Comparison of ENCODE assay signal across 1 cellular context in the genomic region with DNA sequence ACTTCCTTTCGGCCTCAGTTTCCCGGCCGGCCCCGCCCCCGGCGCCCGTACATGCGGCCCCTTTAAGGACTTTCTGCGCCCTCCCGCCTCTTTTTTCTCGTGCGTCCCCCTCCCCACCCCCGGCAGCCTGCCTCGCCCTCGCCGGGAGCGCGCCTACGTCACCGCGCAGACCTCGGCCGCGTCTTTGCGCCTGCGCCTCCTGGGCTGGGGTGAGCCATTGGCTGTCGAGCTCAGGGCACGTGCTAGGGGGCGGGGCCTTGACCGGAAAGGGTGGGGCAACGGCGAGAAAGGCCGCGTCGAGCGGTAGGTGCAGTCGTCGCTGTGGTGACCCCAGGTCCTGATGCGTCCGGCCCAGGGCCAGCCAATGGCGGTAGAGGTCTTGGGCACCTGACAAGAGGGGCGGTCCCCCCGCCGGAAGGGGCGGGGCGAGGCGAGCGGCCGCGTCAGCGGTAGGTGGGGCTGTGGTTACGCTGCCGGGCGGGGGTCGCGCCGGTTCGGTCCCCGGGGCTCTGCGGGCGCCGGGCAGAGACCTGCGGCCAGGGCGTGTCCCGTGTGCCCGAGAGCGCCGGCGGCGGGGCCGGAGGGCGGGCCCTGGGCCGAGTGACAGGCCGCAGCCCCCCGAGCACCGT.
TF ChIP-seq lines count a peak whose summit lies in the region.

Gene UVSSA, plus strand, starts transcription at position 428 of the 629 bp plus-strand sequence. CDS start 884 bp downstream, outside the sequence.

TF ChIP-seq in K562, 482 proteins besides CTCF, POLR2A, EP300 and RAD21 (continued from another document and continues in another):
- TF ChIP-seq, protein P1, sequence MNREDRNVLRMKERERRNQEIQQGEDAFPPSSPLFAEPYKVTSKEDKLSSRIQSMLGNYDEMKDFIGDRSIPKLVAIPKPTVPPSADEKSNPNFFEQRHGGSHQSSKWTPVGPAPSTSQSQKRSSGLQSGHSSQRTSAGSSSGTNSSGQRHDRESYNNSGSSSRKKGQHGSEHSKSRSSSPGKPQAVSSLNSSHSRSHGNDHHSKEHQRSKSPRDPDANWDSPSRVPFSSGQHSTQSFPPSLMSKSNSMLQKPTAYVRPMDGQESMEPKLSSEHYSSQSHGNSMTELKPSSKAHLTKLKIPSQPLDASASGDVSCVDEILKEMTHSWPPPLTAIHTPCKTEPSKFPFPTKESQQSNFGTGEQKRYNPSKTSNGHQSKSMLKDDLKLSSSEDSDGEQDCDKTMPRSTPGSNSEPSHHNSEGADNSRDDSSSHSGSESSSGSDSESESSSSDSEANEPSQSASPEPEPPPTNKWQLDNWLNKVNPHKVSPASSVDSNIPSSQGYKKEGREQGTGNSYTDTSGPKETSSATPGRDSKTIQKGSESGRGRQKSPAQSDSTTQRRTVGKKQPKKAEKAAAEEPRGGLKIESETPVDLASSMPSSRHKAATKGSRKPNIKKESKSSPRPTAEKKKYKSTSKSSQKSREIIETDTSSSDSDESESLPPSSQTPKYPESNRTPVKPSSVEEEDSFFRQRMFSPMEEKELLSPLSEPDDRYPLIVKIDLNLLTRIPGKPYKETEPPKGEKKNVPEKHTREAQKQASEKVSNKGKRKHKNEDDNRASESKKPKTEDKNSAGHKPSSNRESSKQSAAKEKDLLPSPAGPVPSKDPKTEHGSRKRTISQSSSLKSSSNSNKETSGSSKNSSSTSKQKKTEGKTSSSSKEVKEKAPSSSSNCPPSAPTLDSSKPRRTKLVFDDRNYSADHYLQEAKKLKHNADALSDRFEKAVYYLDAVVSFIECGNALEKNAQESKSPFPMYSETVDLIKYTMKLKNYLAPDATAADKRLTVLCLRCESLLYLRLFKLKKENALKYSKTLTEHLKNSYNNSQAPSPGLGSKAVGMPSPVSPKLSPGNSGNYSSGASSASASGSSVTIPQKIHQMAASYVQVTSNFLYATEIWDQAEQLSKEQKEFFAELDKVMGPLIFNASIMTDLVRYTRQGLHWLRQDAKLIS (CRISPR knock-in tag; IDR thresholded peaks at IDR 0.05) = 0 out of 2 replicates have a peak, but pooled peaks have one; percentile 14
- TF ChIP-seq RBFOX2 (IDR thresholded peaks at IDR 0.05; ENCODE audit: low read depth, low read length) = peak; percentile 76; the same call in 1 of the 2 replicates
- peak; percentile 86; the same call in 1 of the 2 replicates for TF ChIP-seq ESRRA (IDR thresholded peaks at IDR 0.05; ENCODE audit: borderline replicate concordance, low read depth)
- TF ChIP-seq, protein P2, sequence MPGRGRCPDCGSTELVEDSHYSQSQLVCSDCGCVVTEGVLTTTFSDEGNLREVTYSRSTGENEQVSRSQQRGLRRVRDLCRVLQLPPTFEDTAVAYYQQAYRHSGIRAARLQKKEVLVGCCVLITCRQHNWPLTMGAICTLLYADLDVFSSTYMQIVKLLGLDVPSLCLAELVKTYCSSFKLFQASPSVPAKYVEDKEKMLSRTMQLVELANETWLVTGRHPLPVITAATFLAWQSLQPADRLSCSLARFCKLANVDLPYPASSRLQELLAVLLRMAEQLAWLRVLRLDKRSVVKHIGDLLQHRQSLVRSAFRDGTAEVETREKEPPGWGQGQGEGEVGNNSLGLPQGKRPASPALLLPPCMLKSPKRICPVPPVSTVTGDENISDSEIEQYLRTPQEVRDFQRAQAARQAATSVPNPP (IDR thresholded peaks at IDR 0.05; ENCODE audit: borderline replicate concordance, insufficient read depth, insufficient read length) = no peak
- TF ChIP-seq, protein P3, sequence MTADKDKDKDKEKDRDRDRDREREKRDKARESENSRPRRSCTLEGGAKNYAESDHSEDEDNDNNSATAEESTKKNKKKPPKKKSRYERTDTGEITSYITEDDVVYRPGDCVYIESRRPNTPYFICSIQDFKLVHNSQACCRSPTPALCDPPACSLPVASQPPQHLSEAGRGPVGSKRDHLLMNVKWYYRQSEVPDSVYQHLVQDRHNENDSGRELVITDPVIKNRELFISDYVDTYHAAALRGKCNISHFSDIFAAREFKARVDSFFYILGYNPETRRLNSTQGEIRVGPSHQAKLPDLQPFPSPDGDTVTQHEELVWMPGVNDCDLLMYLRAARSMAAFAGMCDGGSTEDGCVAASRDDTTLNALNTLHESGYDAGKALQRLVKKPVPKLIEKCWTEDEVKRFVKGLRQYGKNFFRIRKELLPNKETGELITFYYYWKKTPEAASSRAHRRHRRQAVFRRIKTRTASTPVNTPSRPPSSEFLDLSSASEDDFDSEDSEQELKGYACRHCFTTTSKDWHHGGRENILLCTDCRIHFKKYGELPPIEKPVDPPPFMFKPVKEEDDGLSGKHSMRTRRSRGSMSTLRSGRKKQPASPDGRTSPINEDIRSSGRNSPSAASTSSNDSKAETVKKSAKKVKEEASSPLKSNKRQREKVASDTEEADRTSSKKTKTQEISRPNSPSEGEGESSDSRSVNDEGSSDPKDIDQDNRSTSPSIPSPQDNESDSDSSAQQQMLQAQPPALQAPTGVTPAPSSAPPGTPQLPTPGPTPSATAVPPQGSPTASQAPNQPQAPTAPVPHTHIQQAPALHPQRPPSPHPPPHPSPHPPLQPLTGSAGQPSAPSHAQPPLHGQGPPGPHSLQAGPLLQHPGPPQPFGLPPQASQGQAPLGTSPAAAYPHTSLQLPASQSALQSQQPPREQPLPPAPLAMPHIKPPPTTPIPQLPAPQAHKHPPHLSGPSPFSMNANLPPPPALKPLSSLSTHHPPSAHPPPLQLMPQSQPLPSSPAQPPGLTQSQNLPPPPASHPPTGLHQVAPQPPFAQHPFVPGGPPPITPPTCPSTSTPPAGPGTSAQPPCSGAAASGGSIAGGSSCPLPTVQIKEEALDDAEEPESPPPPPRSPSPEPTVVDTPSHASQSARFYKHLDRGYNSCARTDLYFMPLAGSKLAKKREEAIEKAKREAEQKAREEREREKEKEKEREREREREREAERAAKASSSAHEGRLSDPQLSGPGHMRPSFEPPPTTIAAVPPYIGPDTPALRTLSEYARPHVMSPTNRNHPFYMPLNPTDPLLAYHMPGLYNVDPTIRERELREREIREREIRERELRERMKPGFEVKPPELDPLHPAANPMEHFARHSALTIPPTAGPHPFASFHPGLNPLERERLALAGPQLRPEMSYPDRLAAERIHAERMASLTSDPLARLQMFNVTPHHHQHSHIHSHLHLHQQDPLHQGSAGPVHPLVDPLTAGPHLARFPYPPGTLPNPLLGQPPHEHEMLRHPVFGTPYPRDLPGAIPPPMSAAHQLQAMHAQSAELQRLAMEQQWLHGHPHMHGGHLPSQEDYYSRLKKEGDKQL (CRISPR knock-in tag; IDR thresholded peaks at IDR 0.05; ENCODE audit: borderline replicate concordance) = no peak
- TF ChIP-seq RBM22 (IDR thresholded peaks at IDR 0.05; ENCODE audit: low read depth, low read length, poor library complexity, severe bottlenecking) = no peak
- TF ChIP-seq KLF10 (CRISPR knock-in tag; IDR thresholded peaks at IDR 0.05) = no peak
- TF ChIP-seq NRF1 (conservative IDR thresholded peaks at IDR 0.05 in 1 of 2, IDR thresholded peaks at IDR 0.05 in 1 of 2) = peak; percentile 97
- no peak for TF ChIP-seq NR2C2 (CRISPR knock-in tag; IDR thresholded peaks at IDR 0.05)
- peak; percentile 95 for TF ChIP-seq NR2C2 (tag; IDR thresholded peaks at IDR 0.05)
- 0 out of 2 replicates have a peak, but pooled peaks have one; percentile 23 for TF ChIP-seq CEBPG (CRISPR knock-in tag; IDR thresholded peaks at IDR 0.05)
- no peak for TF ChIP-seq CEBPG (tag; conservative IDR thresholded peaks at IDR 0.05 in 1 of 2, IDR thresholded peaks at IDR 0.05 in 1 of 2)
- peak; percentile 89 for TF ChIP-seq ZBTB40 (IDR thresholded peaks at IDR 0.05)
- no peak for TF ChIP-seq ZBTB40 (CRISPR knock-in tag; IDR thresholded peaks at IDR 0.05)
- TF ChIP-seq YY1 (IDR thresholded peaks at IDR 0.05; ENCODE audit: borderline replicate concordance in 1 of 3, control insufficient read depth in 1 of 3, extremely low read depth in 1 of 3, insufficient read depth in 3 of 3, insufficient read length in 1 of 3, insufficient replicate concordance in 2 of 3, low read depth in 1 of 3, low read length in 2 of 3) = peak in 1 of 3 experiments; percentile 3
- peak; percentile 88 for TF ChIP-seq CXXC5 (CRISPR knock-in tag; IDR thresholded peaks at IDR 0.05)
- TF ChIP-seq TARDBP (IDR thresholded peaks at IDR 0.05) = 0 out of 2 replicates have a peak, but pooled peaks have one; percentile 39
- peak; percentile 94 for TF ChIP-seq CREM (IDR thresholded peaks at IDR 0.05; ENCODE audit: low read depth)
- peak; percentile 33; the same call in 1 of the 2 replicates for TF ChIP-seq MYC (IDR thresholded peaks at IDR 0.05; ENCODE audit: low read depth, low read length)
- TF ChIP-seq MYC (CRISPR knock-in tag; IDR thresholded peaks at IDR 0.05; ENCODE audit: borderline replicate concordance, low read depth) = no peak
- TF ChIP-seq ZBTB2 (IDR thresholded peaks at IDR 0.05) = peak; percentile 95
- TF ChIP-seq BRF1 (IDR thresholded peaks at IDR 0.05; ENCODE audit: borderline replicate concordance, extremely low read depth, insufficient read length) = no peak
- TF ChIP-seq U2AF1 (optimal IDR thresholded peaks at IDR 0.05; ENCODE audit: low read depth, low read length) = peak; percentile 22
- TF ChIP-seq ERF (CRISPR knock-in tag; IDR thresholded peaks at IDR 0.05) = peak; percentile 77; the same call in 1 of the 2 replicates
- TF ChIP-seq ZNF639 (CRISPR knock-in tag; conservative IDR thresholded peaks at IDR 0.05 in 1 of 2, IDR thresholded peaks at IDR 0.05 in 1 of 2) = peak in 1 of 2 experiments; percentile 95; a peak in 2 of 4 replicates
- TF ChIP-seq BMI1 (IDR thresholded peaks at IDR 0.05; ENCODE audit: low read length) = peak; percentile 60
- TF ChIP-seq ZNF124 (CRISPR knock-in tag; IDR thresholded peaks at IDR 0.05) = no peak
- TF ChIP-seq FUS (optimal IDR thresholded peaks at IDR 0.05; ENCODE audit: low read depth, low read length) = no peak
